Comparison of ENCODE assay signal across 2 cellular contexts in the genomic region with DNA sequence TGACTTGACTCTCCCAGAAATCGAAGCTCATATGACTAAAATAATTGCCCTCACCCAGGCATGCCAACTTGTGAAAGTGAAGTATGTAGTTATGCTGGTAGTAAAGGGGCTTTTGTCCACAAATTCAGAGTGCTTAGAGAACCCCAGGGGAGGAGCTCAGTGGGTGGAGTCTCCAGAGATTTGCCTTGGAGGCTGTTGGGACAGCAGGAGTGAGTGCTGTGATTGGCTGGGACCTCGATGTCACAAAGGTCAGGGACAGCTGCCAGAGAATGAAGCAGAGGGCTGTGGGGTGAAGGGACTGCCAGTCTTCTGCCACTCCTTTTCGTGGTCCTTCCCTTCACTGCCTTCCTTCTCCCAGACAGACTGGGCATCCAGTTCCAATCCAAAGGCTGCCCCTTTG.
A peak's percentile ranks its signal among the peaks of the same experiment; 100 is the strongest.
TF ChIP-seq lines count a peak whose summit lies in the region.

No MANE protein-coding gene starts in this region.

TF ChIP-seq in H1, 55 proteins besides CTCF, POLR2A, EP300 and RAD21:
- no peak for TF ChIP-seq CBX8 (IDR thresholded peaks at IDR 0.05; ENCODE audit: borderline replicate concordance, low read depth, low read length)
- no peak for TF ChIP-seq RFX5 (IDR thresholded peaks at IDR 0.05; ENCODE audit: borderline replicate concordance, low read depth, low read length)
- TF ChIP-seq BACH1 (IDR thresholded peaks at IDR 0.05; ENCODE audit: low read length), result no peak
- no peak for TF ChIP-seq TCF12 (IDR thresholded peaks at IDR 0.05; ENCODE audit: low read depth, low read length)
- TF ChIP-seq EZH2 (IDR thresholded peaks at IDR 0.05; ENCODE audit: low read depth, low read length, severe bottlenecking), result no peak
- TF ChIP-seq ASH2L (IDR thresholded peaks at IDR 0.05; ENCODE audit: low read length), result no peak
- no peak for TF ChIP-seq YY1 (IDR thresholded peaks at IDR 0.05; ENCODE audit: low read depth, low read length)
- TF ChIP-seq EGR1 (IDR thresholded peaks at IDR 0.05; ENCODE audit: borderline replicate concordance, low read depth, low read length), result no peak
- no peak for TF ChIP-seq TAF7 (optimal IDR thresholded peaks at IDR 0.05; ENCODE audit: borderline replicate concordance, low read depth, low read length)

TF ChIP-seq in HepG2, 621 proteins besides CTCF, POLR2A, EP300 and RAD21:
- TF ChIP-seq ZNF33A (CRISPR knock-in tag; IDR thresholded peaks at IDR 0.05; ENCODE audit: borderline replicate concordance) (no peak), ISL2 (CRISPR knock-in tag; IDR thresholded peaks at IDR 0.05) (no peak), NR2F6 (IDR thresholded peaks at IDR 0.05) (peak; percentile 14; the same call in 1 of the 2 replicates), NR2F6 (CRISPR knock-in tag; IDR thresholded peaks at IDR 0.05) (peak; percentile 36; the same call in 1 of the 2 replicates)
TF ChIP-seq in HepG2: peak in this region for 1.
